11 cellular contexts compared by ENCODE assay signal in the genomic region with DNA sequence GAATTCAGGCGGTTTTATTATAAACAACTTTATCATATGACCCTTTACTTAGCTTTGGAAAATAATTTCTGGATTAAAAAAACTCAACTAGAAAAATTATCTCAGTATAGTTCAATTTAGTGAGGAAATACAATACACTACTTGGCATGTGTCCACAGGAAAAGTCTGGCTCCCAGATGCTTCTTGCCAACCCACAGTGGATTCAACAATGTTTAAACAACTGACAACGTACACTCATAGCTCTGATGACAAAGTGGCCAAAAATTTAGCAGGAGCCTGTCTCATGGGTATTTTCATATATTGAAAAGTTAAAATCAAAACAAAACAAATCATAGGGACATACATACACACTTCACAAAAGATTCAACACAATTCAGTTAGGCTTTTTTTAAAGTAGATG.
DNase-seq lines count a peak whose midpoint lies in the region; ATAC-seq and TF ChIP-seq lines count a peak whose summit lies in the region.
"Had no signal": no experiment of that assay in that cellular context is flagged by ENCODE, and none has a peak within 500 bp of the region (broad histone marks: within the 10 kb centered on the region; RNA-seq: fewer than 3 reads in every experiment).

No MANE protein-coding gene starts in this region.

- ATAC-seq in left lung (peak; percentile 33), HG03521 (IDR thresholded peaks at IDR 0.05; ENCODE audit: unreplicated experiment) (no peak), T-helper 17 cell (no peak)

- no peaks in the 10 kb centered on the region for H3K4me1 ChIP-seq in left lung

- TF ChIP-seq CTCF in left lung (IDR thresholded peaks at IDR 0.05): no peak

- DNase-seq in COR-L47 (lab: John Stamatoyannopoulos, UW): peak; percentile 20
- peak; percentile 91 for DNase-seq in NCI-H1092 treated with DMSO at 0.1 percent for 48 hours (lab: John Stamatoyannopoulos, UW)
- peak; percentile 75 for DNase-seq in amniotic stem cell (lab: John Stamatoyannopoulos, UW)
- DNase-seq in left lung: no peak
- DNase-seq in mesenteric fat pad (ENCODE audit: low spot score): no peak
- DNase-seq in AML-193 (lab: John Stamatoyannopoulos, UW): no peak
- no peak for DNase-seq in T-helper 17 cell
- DNase-seq: GOT3; stimulated activated CD4-positive, alpha-beta T cell treated with anti-CD3 and anti-CD28 coated beads, Interleukin-4, amount 100 ng/mL, for 1 hour had no signal

- peaks cover 24% of the 10 kb centered on the region for H3K27me3 Mint-ChIP-seq in T-helper 17 cell

- H3K4me3 ChIP-seq in left lung: no peak overlapping the region
- H3K4me3 ChIP-seq: cardiac muscle cell had no signal

- H3K27me3 ChIP-seq in left lung: no peaks in the 10 kb centered on the region

- H3K9me3 ChIP-seq in left lung (no peaks in the 10 kb centered on the region), T-helper 17 cell (ENCODE audit: control insufficient read depth, low read length, poor library complexity, severe bottlenecking) (no peaks in the 10 kb centered on the region)

- H3K36me3 Mint-ChIP-seq in T-helper 17 cell (ENCODE audit: low read depth): no peaks in the 10 kb centered on the region

- H3K36me3 ChIP-seq in left lung: no peaks in the 10 kb centered on the region
- H3K36me3 ChIP-seq: cardiac muscle cell had no signal

- intact Hi-C loops in left lung (cut with DNase I): no loop called here

- no peak overlapping the region for H3K4me3 Mint-ChIP-seq in T-helper 17 cell

- no peak overlapping the region for H3K27ac Mint-ChIP-seq in T-helper 17 cell

- H3K27ac ChIP-seq in left lung: no peak overlapping the region
- H3K27ac ChIP-seq: cardiac muscle cell had no signal

- no peaks in the 10 kb centered on the region for H3K4me1 Mint-ChIP-seq in T-helper 17 cell

Comparison
In these comparisons a context has a peak if more than half of its experiments do, and no peak if none do; other contexts are left out.
1. DNase-seq: peak in COR-L47 (single experiment), NCI-H1092 treated with DMSO at 0.1 percent for 48 hours (single experiment) and amniotic stem cell (single experiment); none in left lung (0 of 2), mesenteric fat pad (single experiment), AML-193 (0 of 2) and T-helper 17 cell (0 of 3).